In the genomic region with DNA sequence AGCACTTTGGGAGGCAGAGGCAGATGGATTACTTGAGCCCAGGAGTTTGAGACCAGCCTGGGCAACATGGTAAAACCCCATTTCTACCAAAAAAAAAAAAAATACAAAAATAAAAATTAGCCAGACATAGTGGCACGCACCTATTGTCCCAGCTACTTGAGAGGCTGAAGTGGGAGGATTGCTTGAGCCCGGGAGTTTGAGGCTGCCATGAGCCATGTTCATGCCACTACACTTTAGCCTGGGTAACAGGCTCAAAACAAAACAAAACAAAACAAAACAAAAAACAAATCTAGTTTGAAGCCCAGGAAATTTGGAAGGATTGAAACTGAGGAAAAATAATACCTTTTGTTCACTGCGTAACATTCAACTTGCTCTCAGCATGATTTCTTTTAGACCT, we compare ENCODE assay signal across 13 cellular contexts. TPM values are rescaled to one million over a fixed set of nuclear protein-coding genes. Genes with fewer than 3 reads are reported as not detected.
DNase-seq lines count a peak whose midpoint lies in the region; ATAC-seq and TF ChIP-seq lines count a peak whose summit lies in the region.
"Had no signal": no experiment of that assay in that cellular context is flagged by ENCODE, and none has a peak within 500 bp of the region (broad histone marks: within the 10 kb centered on the region; RNA-seq: fewer than 3 reads in every experiment).

No MANE protein-coding gene starts in this region.

- H3K4me1 ChIP-seq in heart right ventricle (peaks cover 11 to 99% (median 83%) of the 10 kb centered on the region in 9 donors), adrenal gland (replicated peaks in 1 of 2) (peaks cover 18 to 63% of the 10 kb centered on the region in 2 donors), mesodermal cell (ENCODE audit: control insufficient read depth, insufficient read depth, low read length, poor library complexity, severe bottlenecking) (peaks cover 30% of the 10 kb centered on the region), uterus (peaks cover 8 to 20% of the 10 kb centered on the region in 2 donors)

- no peak overlapping the region for H3K4me3 ChIP-seq in heart right ventricle
- H3K4me3 ChIP-seq in adrenal gland, result no peak overlapping the region
- no peak overlapping the region for H3K4me3 ChIP-seq in mesodermal cell (ENCODE audit: extremely low read depth, insufficient read depth, low read length, poor library complexity, severe bottlenecking)
- no peak overlapping the region for H3K4me3 ChIP-seq in uterus

- H3K27me3 ChIP-seq in heart right ventricle (no peaks in the 10 kb centered on the region), adrenal gland (no peaks in the 10 kb centered on the region), uterus (no peaks in the 10 kb centered on the region)

- TF ChIP-seq CTCF in heart right ventricle (IDR thresholded peaks at IDR 0.05), result no peak
- TF ChIP-seq CTCF in adrenal gland (IDR thresholded peaks at IDR 0.05), result no peak
- no peak for TF ChIP-seq CTCF in uterus (IDR thresholded peaks at IDR 0.05)

- ATAC-seq in heart right ventricle, result peak in 1 of 8 donors; percentile 14
- ATAC-seq in left ventricle myocardium superior, result no peak

- WGBS in heart right ventricle, 2 donors, result 65 to 71% methylated on average over 3 of the region's 3 CpGs
- 83 to 92% (median 87%) methylated on average over 3 of the region's 3 CpGs for WGBS in adrenal gland, 4 donors
- WGBS in mesodermal cell (ENCODE audit: insufficient coverage in 2 of 2), 2 experiments, result 100% methylated on average over 1 of the region's 3 CpGs; no CpG with 5 or more reads in 1 of the 2 experiments

- DNase-seq in heart right ventricle (no peak), left ventricle myocardium superior (no peak), adrenal gland (no peak), uterus (no peak), activated gamma-delta T cell treated with Interleukin-2 at 50 U/mL for 16 hours (no peak), GM19240 (ENCODE audit: insufficient read length, low spot score) (no peak), iPS-NIHi7 (ENCODE audit: extremely low spot score) (no peak)
- DNase-seq: activated B cell treated with CpG ODN at 0.5 μM for 24 hours; effector CD8-positive, alpha-beta T cell; KG1; RPMI8226 had no signal

- H3K36me3 ChIP-seq in heart right ventricle (no peaks in the 10 kb centered on the region), adrenal gland (replicated peaks in 1 of 2) (no peaks in the 10 kb centered on the region), mesodermal cell (ENCODE audit: control insufficient read depth, insufficient read depth, low read length) (no peaks in the 10 kb centered on the region), uterus (no peaks in the 10 kb centered on the region)

- TF ChIP-seq POLR2A in adrenal gland (IDR thresholded peaks at IDR 0.05) (no peak), uterus (IDR thresholded peaks at IDR 0.05) (no peak)

- peak overlapping the region in 9 of 10 donors; percentile 20 to 73 (median 44) for H3K27ac ChIP-seq in heart right ventricle
- H3K27ac ChIP-seq in adrenal gland, result peak overlapping the region in 3 of 5 donors; percentile 30 to 42 (median 36)
- peak overlapping the region; percentile 57 for H3K27ac ChIP-seq in mesodermal cell (ENCODE audit: low read depth, low read length, severe bottlenecking)
- H3K27ac ChIP-seq in uterus, result peak overlapping the region; percentile 59 to 76
- H3K27ac ChIP-seq: C4-2B had no signal

- intact Hi-C loops in heart right ventricle (cut with DNase I) (loop anchor here in 1 of 10 donors (5.0 kb wide), 1 partner anchor 36 kb away; no protein-coding TSS in a partner anchor), left ventricle myocardium superior (cut with micrococcal nuclease) (no loop called here), adrenal gland (cut with DNase I) (no loop called here), uterus (cut with DNase I; ENCODE audit: low total_unique reads) (no loop called here)

- H3K9me3 ChIP-seq in heart right ventricle (no peaks in the 10 kb centered on the region), adrenal gland (replicated peaks in 1 of 3) (no peaks in the 10 kb centered on the region), mesodermal cell (ENCODE audit: control insufficient read depth, low read length) (no peaks in the 10 kb centered on the region), uterus (no peaks in the 10 kb centered on the region)

RNA-seq across cellular contexts. Expression of gene TMOD3, which starts 16.6 kb away (rescaled TPM):
- total RNA-seq in heart right ventricle, result 10 to 100 TPM; 15.2 to 28.7 (median 18.2) TPM
- polyA plus RNA-seq in heart right ventricle, result 10 to 100 TPM in 1 of 2 donors, 1 to 10 TPM in 1; 5.4 to 21.6 TPM
- 19.9 TPM for total RNA-seq in left ventricle myocardium superior
- total RNA-seq in adrenal gland, result 10 to 100 TPM; 17.4 to 42.5 (median 25.4) TPM
- 10 to 100 TPM in 1 of 3 donors, 1 to 10 TPM in 2; 3.9 to 18.3 (median 5.5) TPM for polyA plus RNA-seq in adrenal gland
- polyA plus RNA-seq in mesodermal cell (2013, experiment 1 of 2), result 26.1 TPM
- 27.1 TPM for polyA plus RNA-seq in mesodermal cell (2013, experiment 2 of 2)
- total RNA-seq in uterus, result 10 to 100 TPM; 10.5 to 49.6 (median 37.1) TPM
